Comparison of ENCODE assay signal across 16 cellular contexts in the genomic region with DNA sequence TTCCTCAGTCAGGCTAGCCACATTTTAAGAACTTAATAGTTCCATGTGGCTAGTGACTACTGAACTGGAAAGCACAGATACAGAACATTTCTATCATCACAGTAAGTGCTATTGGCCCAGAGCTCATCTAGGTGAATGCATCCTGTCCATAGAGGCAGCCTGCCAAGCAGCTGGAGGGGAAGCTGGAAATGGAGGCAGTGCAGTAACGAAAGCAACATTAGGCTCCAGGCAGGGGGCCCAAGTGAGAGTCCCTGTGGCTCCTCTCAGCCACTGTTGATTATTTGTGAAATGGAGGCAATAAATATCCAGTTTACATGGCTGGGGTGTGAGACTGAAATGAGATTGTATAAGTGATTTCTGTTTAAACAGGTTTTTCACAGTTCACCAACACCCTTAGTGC.
A peak's percentile ranks its signal among the peaks of the same experiment; 100 is the strongest.
DNase-seq lines count a peak whose midpoint lies in the region; ATAC-seq, FAIRE-seq and TF ChIP-seq lines count a peak whose summit lies in the region.
"Had no signal": no experiment of that assay in that cellular context is flagged by ENCODE, and none has a peak within 500 bp of the region (broad histone marks: within the 10 kb centered on the region; RNA-seq: fewer than 3 reads in every experiment).

No MANE protein-coding gene starts in this region.

- no peaks in the 10 kb centered on the region for H4K20me1 ChIP-seq in GM23338 (replicated peaks; ENCODE audit: insufficient read depth)

- WGBS in right lobe of liver (ENCODE audit: insufficient coverage, low coverage, low lambda C conversion rate, missing lambda C conversion rate): 38% methylated on average over 1 of the region's 1 CpG

- no peak overlapping the region for H3K4me2 ChIP-seq in GM23338

- H3K27me3 ChIP-seq in GM23338 (ENCODE audit: insufficient read depth) (no peaks in the 10 kb centered on the region), right lobe of liver (no peaks in the 10 kb centered on the region)

- peaks cover 4% of the 10 kb centered on the region; the same call in 1 of the 2 replicates for H3K4me1 ChIP-seq in GM23338 (ENCODE audit: insufficient read depth)
- H3K4me1 ChIP-seq in right lobe of liver: no peaks in the 10 kb centered on the region
- H3K4me1 ChIP-seq: SJSA1 had no signal

- FAIRE-seq in islet of Langerhans (lab: Jason Lieb, UNC) (peak; percentile 21), GM19239 (lab: Jason Lieb, UNC) (no peak)
- FAIRE-seq: G401.6 had no signal

- TF ChIP-seq CTCF in GM23338 (conservative IDR thresholded peaks at IDR 0.05; ENCODE audit: low read depth in 2 of 2) (no peak), right lobe of liver (IDR thresholded peaks at IDR 0.05) (no peak)

- no peak overlapping the region for H3K4me3 ChIP-seq in GM23338
- no peak overlapping the region for H3K4me3 ChIP-seq in right lobe of liver
- H3K4me3 ChIP-seq: SJSA1 had no signal

- no peaks in the 10 kb centered on the region for H3K9me3 ChIP-seq in right lobe of liver
- H3K9me3 ChIP-seq: SJSA1 had no signal

- H3K27me3 Mint-ChIP-seq in GM23338 (ENCODE audit: insufficient read depth, low read depth, poor library complexity): no peaks in the 10 kb centered on the region

- no peak overlapping the region for H3K4me3 Mint-ChIP-seq in GM23338
- H3K4me3 Mint-ChIP-seq: CD4-positive, CD25-positive, alpha-beta regulatory T cell had no signal

- no peak overlapping the region for H2AFZ ChIP-seq in GM23338

- no peaks in the 10 kb centered on the region for H3K9me2 ChIP-seq in GM23338 (ENCODE audit: insufficient read depth)

- TF ChIP-seq POLR2A in right lobe of liver (IDR thresholded peaks at IDR 0.05): no peak

- 0 out of 3 replicates have a peak, but pooled peaks cover 4% of the 10 kb centered on the region for H3K9me3 Mint-ChIP-seq in GM23338

- H3K36me3 Mint-ChIP-seq in GM23338 (ENCODE audit: low read depth): no peaks in the 10 kb centered on the region
- H3K36me3 Mint-ChIP-seq: CD4-positive, CD25-positive, alpha-beta regulatory T cell had no signal

- peaks cover 8% of the 10 kb centered on the region for H3K4me1 Mint-ChIP-seq in GM23338
- H3K4me1 Mint-ChIP-seq: CD4-positive, CD25-positive, alpha-beta regulatory T cell had no signal

- H3K27ac ChIP-seq in GM23338 (ENCODE audit: low read depth): no peak overlapping the region
- no peak overlapping the region for H3K27ac ChIP-seq in right lobe of liver
- H3K27ac ChIP-seq: SJSA1 had no signal

- H3F3A ChIP-seq in GM23338 (replicated peaks; ENCODE audit: low read depth): no peaks in the 10 kb centered on the region

- peak; percentile 64 for ATAC-seq in GM23338
- no peak for ATAC-seq in right lobe of liver
- no peak for ATAC-seq in GM19035 (IDR thresholded peaks at IDR 0.05; ENCODE audit: unreplicated experiment)

- H3K36me3 ChIP-seq in GM23338 (ENCODE audit: insufficient read depth) (no peaks in the 10 kb centered on the region), right lobe of liver (no peaks in the 10 kb centered on the region)
- H3K36me3 ChIP-seq: SJSA1 had no signal

- no peak overlapping the region for H3K27ac Mint-ChIP-seq in GM23338
- H3K27ac Mint-ChIP-seq: CD4-positive, CD25-positive, alpha-beta regulatory T cell had no signal

- intact Hi-C loops in right lobe of liver (cut with DNase I): no loop called here

- DNase-seq in GM23338 (ENCODE audit: low spot score) (peak; percentile 12), NCI-H2081 (lab: John Stamatoyannopoulos, UW) (peak; percentile 79 to 94), cerebellar cortex (ENCODE audit: low spot score) (peak; percentile 30), right lobe of liver (no peak), GM19239 (ENCODE audit: insufficient read length, low spot score) (no peak)
- DNase-seq: CD4-positive, CD25-positive, alpha-beta regulatory T cell; DMS79; KBM-7; MV-4-11; NCI-H1694 treated with DMSO at 0.1 percent for 48 hours; NCI-H2171; NCI-H774 had no signal

- no peaks in the 10 kb centered on the region for H3K79me2 ChIP-seq in GM23338 (replicated peaks; ENCODE audit: insufficient read depth)

TF ChIP-seq in GM23338, 12 proteins besides CTCF, POLR2A, EP300 and RAD21 (continues in another document):
- TF ChIP-seq, protein P1, sequence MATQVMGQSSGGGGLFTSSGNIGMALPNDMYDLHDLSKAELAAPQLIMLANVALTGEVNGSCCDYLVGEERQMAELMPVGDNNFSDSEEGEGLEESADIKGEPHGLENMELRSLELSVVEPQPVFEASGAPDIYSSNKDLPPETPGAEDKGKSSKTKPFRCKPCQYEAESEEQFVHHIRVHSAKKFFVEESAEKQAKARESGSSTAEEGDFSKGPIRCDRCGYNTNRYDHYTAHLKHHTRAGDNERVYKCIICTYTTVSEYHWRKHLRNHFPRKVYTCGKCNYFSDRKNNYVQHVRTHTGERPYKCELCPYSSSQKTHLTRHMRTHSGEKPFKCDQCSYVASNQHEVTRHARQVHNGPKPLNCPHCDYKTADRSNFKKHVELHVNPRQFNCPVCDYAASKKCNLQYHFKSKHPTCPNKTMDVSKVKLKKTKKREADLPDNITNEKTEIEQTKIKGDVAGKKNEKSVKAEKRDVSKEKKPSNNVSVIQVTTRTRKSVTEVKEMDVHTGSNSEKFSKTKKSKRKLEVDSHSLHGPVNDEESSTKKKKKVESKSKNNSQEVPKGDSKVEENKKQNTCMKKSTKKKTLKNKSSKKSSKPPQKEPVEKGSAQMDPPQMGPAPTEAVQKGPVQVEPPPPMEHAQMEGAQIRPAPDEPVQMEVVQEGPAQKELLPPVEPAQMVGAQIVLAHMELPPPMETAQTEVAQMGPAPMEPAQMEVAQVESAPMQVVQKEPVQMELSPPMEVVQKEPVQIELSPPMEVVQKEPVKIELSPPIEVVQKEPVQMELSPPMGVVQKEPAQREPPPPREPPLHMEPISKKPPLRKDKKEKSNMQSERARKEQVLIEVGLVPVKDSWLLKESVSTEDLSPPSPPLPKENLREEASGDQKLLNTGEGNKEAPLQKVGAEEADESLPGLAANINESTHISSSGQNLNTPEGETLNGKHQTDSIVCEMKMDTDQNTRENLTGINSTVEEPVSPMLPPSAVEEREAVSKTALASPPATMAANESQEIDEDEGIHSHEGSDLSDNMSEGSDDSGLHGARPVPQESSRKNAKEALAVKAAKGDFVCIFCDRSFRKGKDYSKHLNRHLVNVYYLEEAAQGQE (IDR thresholded peaks at IDR 0.05; ENCODE audit: unreplicated experiment): no peak
- TF ChIP-seq POLR2AphosphoS5 (IDR thresholded peaks at IDR 0.05; ENCODE audit: low read depth): no peak
- TF ChIP-seq, protein P2, sequence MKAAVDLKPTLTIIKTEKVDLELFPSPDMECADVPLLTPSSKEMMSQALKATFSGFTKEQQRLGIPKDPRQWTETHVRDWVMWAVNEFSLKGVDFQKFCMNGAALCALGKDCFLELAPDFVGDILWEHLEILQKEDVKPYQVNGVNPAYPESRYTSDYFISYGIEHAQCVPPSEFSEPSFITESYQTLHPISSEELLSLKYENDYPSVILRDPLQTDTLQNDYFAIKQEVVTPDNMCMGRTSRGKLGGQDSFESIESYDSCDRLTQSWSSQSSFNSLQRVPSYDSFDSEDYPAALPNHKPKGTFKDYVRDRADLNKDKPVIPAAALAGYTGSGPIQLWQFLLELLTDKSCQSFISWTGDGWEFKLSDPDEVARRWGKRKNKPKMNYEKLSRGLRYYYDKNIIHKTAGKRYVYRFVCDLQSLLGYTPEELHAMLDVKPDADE (IDR thresholded peaks at IDR 0.05): no peak
- TF ChIP-seq ZNF331 (CRISPR knock-in tag; IDR thresholded peaks at IDR 0.05; ENCODE audit: low read depth): no peak
- TF ChIP-seq JUNB (IDR thresholded peaks at IDR 0.05; ENCODE audit: unreplicated experiment): no peak
- TF ChIP-seq STAT1 (IDR thresholded peaks at IDR 0.05; ENCODE audit: unreplicated experiment): no peak
- no peak for TF ChIP-seq ZNF114 (CRISPR knock-in tag; IDR thresholded peaks at IDR 0.05)
- no peak for TF ChIP-seq NANOG (IDR thresholded peaks at IDR 0.05; ENCODE audit: borderline replicate concordance)
- TF ChIP-seq CREB1 (CRISPR knock-in tag; IDR thresholded peaks at IDR 0.05; ENCODE audit: low read depth): no peak
- no peak for TF ChIP-seq EZH2 (IDR thresholded peaks at IDR 0.05; ENCODE audit: low read depth, unreplicated experiment)

Comparison
In these comparisons a context has a peak if more than half of its experiments do, and no peak if none do; other contexts are left out.
1. DNase-seq: peak in GM23338 (single experiment), NCI-H2081 (2 of 2) and cerebellar cortex (single experiment); none in right lobe of liver (0 of 3) and GM19239 (single experiment).